ENCODE assay signal across 20 cellular contexts in genomic region chr12:55637467-55637866, GRCh38. TPM values are rescaled to one million over a fixed set of nuclear protein-coding genes. Genes with fewer than 3 reads are reported as not detected.
DNase-seq lines count a peak whose midpoint lies in the region; TF ChIP-seq lines count a peak whose summit lies in the region.
"Had no signal": no experiment of that assay in that cellular context is flagged by ENCODE, and none has a peak within 500 bp of the region (broad histone marks: within the 10 kb centered on the region; RNA-seq: fewer than 3 reads in every experiment).

No MANE protein-coding gene starts in this region.

- POLR2A ChIA-PET in MCF 10A (lab: Yijun Ruan, JAX), result no interaction called here

- H3K9me3 ChIP-seq in neutrophil, result no peaks in the 10 kb centered on the region
- H3K9me3 ChIP-seq: esophagus squamous epithelium, Peyer's patch, psoas muscle had no signal

- H3K36me3 Mint-ChIP-seq in activated naive CD4-positive, alpha-beta T cell treated with anti-CD3 and anti-CD28 coated beads, Interleukin-2, amount 10 ng/mL, durations not matched to agents 7 days and 5 days, result no peaks in the 10 kb centered on the region
- H3K36me3 Mint-ChIP-seq in MCF 10A (ENCODE audit: insufficient read depth, unreplicated experiment), result no peaks in the 10 kb centered on the region

- peaks cover 87% of the 10 kb centered on the region in 2 experiments for H3K4me1 ChIP-seq in neutrophil (ENCODE audit: control insufficient read depth in 1 of 2, insufficient read depth in 1 of 2, low read depth in 1 of 2, low read length in 1 of 2)
- H3K4me1 ChIP-seq: esophagus squamous epithelium, psoas muscle had no signal

- TF ChIP-seq CTCF in neutrophil (IDR thresholded peaks at IDR 0.05), result no peak
- no peak for TF ChIP-seq CTCF in MCF 10A (IDR thresholded peaks at IDR 0.05; ENCODE audit: unreplicated experiment)

- H3K36me3 ChIP-seq in neutrophil, result no peaks in the 10 kb centered on the region
- H3K36me3 ChIP-seq: brain microvascular endothelial cell, esophagus squamous epithelium, Peyer's patch had no signal

- H3K4me3 Mint-ChIP-seq in activated naive CD4-positive, alpha-beta T cell treated with anti-CD3 and anti-CD28 coated beads, Interleukin-2, amount 10 ng/mL, durations not matched to agents 7 days and 5 days, result peak overlapping the region; percentile 51
- H3K4me3 Mint-ChIP-seq in MCF 10A (ENCODE audit: unreplicated experiment), result no peak overlapping the region
- H3K4me3 Mint-ChIP-seq: IgD-negative memory B cell had no signal

- peaks cover 16% of the 10 kb centered on the region for H3K4me1 Mint-ChIP-seq in activated naive CD4-positive, alpha-beta T cell treated with anti-CD3 and anti-CD28 coated beads, Interleukin-2, amount 10 ng/mL, durations not matched to agents 7 days and 5 days
- no peaks in the 10 kb centered on the region for H3K4me1 Mint-ChIP-seq in MCF 10A (ENCODE audit: insufficient read depth, unreplicated experiment)

- no peaks in the 10 kb centered on the region for H3K9me3 Mint-ChIP-seq in activated naive CD4-positive, alpha-beta T cell treated with anti-CD3 and anti-CD28 coated beads, Interleukin-2, amount 10 ng/mL, durations not matched to agents 7 days and 5 days
- no peaks in the 10 kb centered on the region for H3K9me3 Mint-ChIP-seq in MCF 10A (ENCODE audit: unreplicated experiment)

- H3K27ac Mint-ChIP-seq in activated naive CD4-positive, alpha-beta T cell treated with anti-CD3 and anti-CD28 coated beads, Interleukin-2, amount 10 ng/mL, durations not matched to agents 7 days and 5 days, result peak overlapping the region; percentile 89
- H3K27ac Mint-ChIP-seq in MCF 10A (ENCODE audit: low read depth, unreplicated experiment), result no peak overlapping the region
- H3K27ac Mint-ChIP-seq: IgD-negative memory B cell had no signal

- DNase-seq in activated naive CD4-positive, alpha-beta T cell treated with Interleukin-2 at 50 U/mL for 16 hours, result peak; percentile 40
- no peak for DNase-seq in activated naive CD4-positive, alpha-beta T cell treated with anti-CD3 and anti-CD28 coated beads, Interleukin-2, amount 50 U/mL, for 16 hours
- DNase-seq in activated CD4-positive, alpha-beta T cell treated with anti-CD3 and anti-CD28 coated beads for 4 hours, result peak; percentile 15 to 23
- peak; percentile 61 for DNase-seq in activated naive CD4-positive, alpha-beta T cell treated with anti-CD3 and anti-CD28 coated beads, Interleukin-2, amount 10 ng/mL, durations not matched to agents 7 days and 5 days
- no peak for DNase-seq in NCI-H1105 treated with DMSO at 0.1 percent for 48 hours (lab: John Stamatoyannopoulos, UW)
- no peak for DNase-seq in NCI-H1694 treated with DMSO at 0.1 percent for 48 hours (lab: John Stamatoyannopoulos, UW)
- DNase-seq in MCF 10A (ENCODE audit: unreplicated experiment), result no peak
- DNase-seq: ACHN, brain microvascular endothelial cell, dorsolateral prefrontal cortex, esophagus squamous epithelium, glutamatergic neuron, NCI-H748 treated with DMSO at 0.1 percent for 48 hours, Peyer's patch, psoas muscle, substantia nigra had no signal

- peak overlapping the region; percentile 74 for H3K27ac ChIP-seq in neutrophil
- H3K27ac ChIP-seq: brain microvascular endothelial cell, dorsolateral prefrontal cortex, esophagus squamous epithelium, Peyer's patch, psoas muscle had no signal

- H3K4me3 ChIP-seq in neutrophil (ENCODE audit: low read depth in 1 of 2, low read length in 1 of 2), result no peak overlapping the region
- H3K4me3 ChIP-seq: dorsolateral prefrontal cortex, esophagus squamous epithelium, Peyer's patch, psoas muscle had no signal

- H3K27me3 ChIP-seq in neutrophil, result no peaks in the 10 kb centered on the region
- H3K27me3 ChIP-seq: Peyer's patch had no signal

- intact Hi-C loops in MCF 10A (cut with micrococcal nuclease), result no loop called here

- CTCF ChIA-PET in activated naive CD4-positive, alpha-beta T cell treated with anti-CD3 and anti-CD28 coated beads, Interleukin-2, amount 10 ng/mL, durations not matched to agents 7 days and 5 days (lab: Charles Lee), result no interaction called here
- CTCF ChIA-PET in MCF 10A (lab: Yijun Ruan, JAX), result no interaction called here

- peaks cover 29% of the 10 kb centered on the region for H3K27me3 Mint-ChIP-seq in activated naive CD4-positive, alpha-beta T cell treated with anti-CD3 and anti-CD28 coated beads, Interleukin-2, amount 10 ng/mL, durations not matched to agents 7 days and 5 days
- peaks cover 56% of the 10 kb centered on the region for H3K27me3 Mint-ChIP-seq in MCF 10A (ENCODE audit: insufficient read depth, unreplicated experiment)

- BruUV-seq in MCF 10A (replicated peaks; lab: Mats Ljungman, UMichigan), result no TSS peak

RNA-seq across cellular contexts. Expression of gene OR10P1, which starts 0.8 kb away (rescaled TPM):
- total RNA-seq in MCF 10A (2022), result not detected in 2 replicates
- total RNA-seq: dorsolateral prefrontal cortex, esophagus squamous epithelium, G401, lower leg skin, Peyer's patch, psoas muscle had no signal

Comparison
In these comparisons a context has a peak if more than half of its experiments do, and no peak if none do; other contexts are left out.
1. DNase-seq: peak in activated naive CD4-positive, alpha-beta T cell treated with Interleukin-2 at 50 U/mL for 16 hours (single experiment), activated CD4-positive, alpha-beta T cell treated with anti-CD3 and anti-CD28 coated beads for 4 hours (2 of 2) and activated naive CD4-positive, alpha-beta T cell treated with anti-CD3 and anti-CD28 coated beads, Interleukin-2, amount 10 ng/mL, durations not matched to agents 7 days and 5 days (single experiment); none in activated naive CD4-positive, alpha-beta T cell treated with anti-CD3 and anti-CD28 coated beads, Interleukin-2, amount 50 U/mL, for 16 hours (single experiment), NCI-H1105 treated with DMSO at 0.1 percent for 48 hours (single experiment), NCI-H1694 treated with DMSO at 0.1 percent for 48 hours (single experiment) and MCF 10A (single experiment).